In the genomic region with DNA sequence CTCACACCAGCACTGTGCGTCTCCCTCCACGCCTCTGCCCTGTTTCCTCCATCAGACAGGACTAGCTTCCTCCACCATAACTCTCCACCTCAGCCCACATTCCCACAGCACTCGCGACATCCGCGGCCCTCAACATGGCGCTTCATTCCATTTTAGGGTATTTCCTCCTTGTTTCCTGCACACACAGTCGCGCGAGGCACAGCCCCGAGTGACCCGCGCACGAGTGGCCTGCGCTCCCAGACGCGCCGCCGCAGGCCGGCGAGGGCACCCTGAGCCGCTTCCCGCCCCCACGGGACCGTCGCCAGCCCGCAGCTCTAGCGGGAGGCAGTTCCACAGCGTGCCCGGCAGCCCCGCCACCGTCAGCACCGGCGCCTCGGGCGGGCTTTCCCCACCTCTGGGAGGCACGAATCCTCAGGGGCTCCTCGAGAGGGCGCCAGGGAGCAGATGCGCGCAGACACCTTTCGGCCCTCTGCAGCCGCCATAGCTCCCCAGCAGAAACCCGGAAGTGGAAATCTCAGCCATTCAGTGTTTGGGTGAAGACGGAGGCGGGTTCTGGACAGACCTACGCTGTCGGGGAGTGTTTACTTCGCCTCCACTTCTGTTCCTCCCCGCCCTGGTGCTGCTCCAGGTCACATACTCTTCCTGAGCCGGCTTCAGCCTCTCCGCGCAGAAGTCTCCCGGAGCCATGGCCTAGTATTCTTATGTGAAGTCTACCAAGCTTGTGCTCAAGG, we compare ENCODE assay signal across 8 cellular contexts.
DNase-seq lines count a peak whose midpoint lies in the region; ATAC-seq and TF ChIP-seq lines count a peak whose summit lies in the region.
"Not testable (repeated sequence)": the region's sequence is repeated elsewhere in the genome, so short reads cannot be mapped to it uniquely, and the experiment has no call there.

No MANE protein-coding gene starts in this region.

- ATAC-seq in GM18499 (IDR thresholded peaks at IDR 0.05; ENCODE audit: insufficient read depth, unreplicated experiment): peak; percentile 100
- peak; percentile 100 for ATAC-seq in HG02571 (IDR thresholded peaks at IDR 0.05; ENCODE audit: unreplicated experiment)

- not testable (repeated sequence) for H3K27me3 ChIP-seq in skeletal muscle tissue (ENCODE audit: control insufficient read depth in 3 of 3, insufficient read depth in 3 of 3, low read length in 3 of 3); uterus

- TF ChIP-seq POLR2A in uterus (IDR thresholded peaks at IDR 0.05): peak; percentile 42 to 50

- H3K4me3 ChIP-seq in skeletal muscle tissue (ENCODE audit: low read length in 3 of 3): peak overlapping the region; percentile 94 to 98 (median 97)
- peak overlapping the region; percentile 59 to 86 for H3K4me3 ChIP-seq in uterus

- H3K9me3 ChIP-seq in skeletal muscle tissue (ENCODE audit: control insufficient read depth in 3 of 3, low read length in 3 of 3); uterus: not testable (repeated sequence)

- not testable (repeated sequence) for H3K36me3 ChIP-seq in skeletal muscle tissue (ENCODE audit: control insufficient read depth in 3 of 3, insufficient read depth in 3 of 3, low read length in 3 of 3); uterus

- intact Hi-C loops in uterus (cut with DNase I; ENCODE audit: low total_unique reads): not testable (repeated sequence)

- H3K27ac ChIP-seq in skeletal muscle tissue (ENCODE audit: low read depth, low read length) (peak overlapping the region; percentile 91), uterus (peak overlapping the region; percentile 87 to 95)

- peaks cover 6 to 15% (median 8%) of the 10 kb centered on the region in 3 donors for H3K4me1 ChIP-seq in skeletal muscle tissue (ENCODE audit: control insufficient read depth in 3 of 3, insufficient read depth in 3 of 3, low read length in 3 of 3)
- not testable (repeated sequence) for H3K4me1 ChIP-seq in uterus

- peak; percentile 97 for DNase-seq in activated CD8-positive, alpha-beta memory T cell treated with anti-CD3 and anti-CD28 coated beads for 4 hours (ENCODE audit: low read depth in 2 of 2)
- DNase-seq in ecto neural progenitor cell (ENCODE audit: low spot score) (peak; percentile 95), kidney tubule cell (ENCODE audit: low spot score) (peak; percentile 99), uterus (peak; percentile 96 to 97)

- TF ChIP-seq CTCF in LNCAP (IDR thresholded peaks at IDR 0.05) (peak; percentile 74), uterus (IDR thresholded peaks at IDR 0.05) (peak; percentile 76 to 95 (median 87))

- H3K9ac ChIP-seq in skeletal muscle tissue (ENCODE audit: low read depth in 1 of 3, low read length in 3 of 3): peak overlapping the region; percentile 82 to 97 (median 96)

Comparison
In these comparisons a context has a peak if more than half of its experiments do, and no peak if none do; other contexts are left out.
1. Peak in every context shown above with its lines: DNase-seq, ATAC-seq, H3K4me3 ChIP-seq and H3K27ac ChIP-seq.